Comparison of ENCODE assay signal across 26 cellular contexts in genomic region chr5:123559434-123559775, GRCh38.
"Had no signal": no experiment of that assay in that cellular context is flagged by ENCODE, and none has a peak within 500 bp of the region (broad histone marks: within the 10 kb centered on the region; RNA-seq: fewer than 3 reads in every experiment).

No MANE protein-coding gene starts in this region.

- H3K4me1 ChIP-seq: adrenal gland, breast epithelium, spleen, uterus had no signal

- H3K4me3 Mint-ChIP-seq: dendritic cell treated with granulocyte-macrophage colony-stimulating factor and Interleukin-4, amounts not matched to agents 40 ng/mL and 50 ng/mL, for 4 days; natural killer cell; stimulated activated naive B cell treated with anti-CD40 and anti-IgM and Interleukin-4, amounts not matched to agents 10 μg/mL and 1 μg/mL and 100 μg/mL, for 72 hours had no signal

- H3K4me3 ChIP-seq: adrenal gland, breast epithelium, lung, spleen, tibial nerve, uterus had no signal

- DNase-seq: activated CD4-positive, alpha-beta T cell treated with anti-CD3 and anti-CD28 coated beads for 4 hours; activated CD8-positive, alpha-beta memory T cell treated with anti-CD3 and anti-CD28 coated beads for 24 hours; activated CD8-positive, alpha-beta memory T cell treated with anti-CD3 and anti-CD28 coated beads, Interleukin-2, amount 50 U/mL, for 48 hours; activated gamma-delta T cell treated with Interleukin-2 at 50 U/mL for 16 hours; adrenal gland; cerebellar nuclear complex; effector CD8-positive, alpha-beta T cell; foreskin keratinocyte; hypothalamus; islet precursor cell; natural killer cell; posterior cingulate gyrus; retina; spleen; stimulated activated CD4-positive, alpha-beta T cell treated with anti-CD3 and anti-CD28 coated beads, Interleukin-4, amount 100 ng/mL, for 4 hours; stimulated activated naive B cell treated with anti-CD40 and anti-IgM and Interleukin-4, amounts not matched to agents 10 μg/mL and 1 μg/mL and 100 μg/mL, for 72 hours; substantia nigra; uterus had no signal

- H3K27me3 Mint-ChIP-seq: dendritic cell treated with granulocyte-macrophage colony-stimulating factor and Interleukin-4, amounts not matched to agents 40 ng/mL and 50 ng/mL, for 4 days; stimulated activated naive B cell treated with anti-CD40 and anti-IgM and Interleukin-4, amounts not matched to agents 10 μg/mL and 1 μg/mL and 100 μg/mL, for 72 hours had no signal

- H3K9me3 ChIP-seq: breast epithelium, neutrophil, spleen, tibial nerve, uterus had no signal

- H3K36me3 ChIP-seq: adrenal gland, breast epithelium, neutrophil, uterus had no signal

- H3K27me3 ChIP-seq: adrenal gland, breast epithelium, foreskin keratinocyte, neutrophil, spleen, tibial nerve, uterus had no signal

- H3K36me3 Mint-ChIP-seq: natural killer cell had no signal

- ATAC-seq: esophagus mucosa; foreskin keratinocyte; left lobe of liver; stimulated activated naive B cell treated with anti-CD40 and anti-IgM and Interleukin-4, amounts not matched to agents 10 μg/mL and 1 μg/mL and 100 μg/mL, for 72 hours had no signal

- H3K9me3 Mint-ChIP-seq: activated naive CD4-positive, alpha-beta T cell treated with anti-CD3 and anti-CD28 coated beads, Interleukin-2, amount 50 U/mL, for 72 hours; dendritic cell treated with granulocyte-macrophage colony-stimulating factor and Interleukin-4, amounts not matched to agents 40 ng/mL and 50 ng/mL, for 4 days; natural killer cell; stimulated activated naive B cell treated with anti-CD40 and anti-IgM and Interleukin-4, amounts not matched to agents 10 μg/mL and 1 μg/mL and 100 μg/mL, for 72 hours had no signal

- H3K27ac ChIP-seq: adrenal gland, breast epithelium, foreskin keratinocyte, neutrophil, spleen, tibial nerve, uterus had no signal

- H3K27ac Mint-ChIP-seq: dendritic cell treated with granulocyte-macrophage colony-stimulating factor and Interleukin-4, amounts not matched to agents 40 ng/mL and 50 ng/mL, for 4 days; natural killer cell; stimulated activated naive B cell treated with anti-CD40 and anti-IgM and Interleukin-4, amounts not matched to agents 10 μg/mL and 1 μg/mL and 100 μg/mL, for 72 hours had no signal
